1 cellular context compared by ENCODE assay signal in genomic region chr3:39809181-39809994, GRCh38.
TF ChIP-seq lines count a peak whose summit lies in the region.

Gene MYRIP (plus strand): TSS chr3:39809609. CDS start chr3:39900817, 91,208 bp downstream.

TF ChIP-seq in HepG2, 621 proteins besides CTCF, POLR2A, EP300 and RAD21 (continued from another document and continues in another):
- no peak; the same call in none of the 2 replicates for TF ChIP-seq ZNF142 (CRISPR knock-in tag; IDR thresholded peaks at IDR 0.05)
- TF ChIP-seq NFIC (IDR thresholded peaks at IDR 0.05; ENCODE audit: low read length): no peak
- no peak for TF ChIP-seq HOXD1 (CRISPR knock-in tag; IDR thresholded peaks at IDR 0.05)
- TF ChIP-seq FLYWCH1 (CRISPR knock-in tag; IDR thresholded peaks at IDR 0.05): no peak; the same call in 1 of the 2 replicates
- TF ChIP-seq ARHGAP35 (CRISPR knock-in tag; IDR thresholded peaks at IDR 0.05; ENCODE audit: borderline replicate concordance): no peak
- no peak for TF ChIP-seq ZNF570 (CRISPR knock-in tag; IDR thresholded peaks at IDR 0.05; ENCODE audit: borderline replicate concordance)
- TF ChIP-seq KDM5B (CRISPR knock-in tag; IDR thresholded peaks at IDR 0.05; ENCODE audit: borderline replicate concordance): peak; percentile 59
- TF ChIP-seq ZZZ3 (CRISPR knock-in tag; IDR thresholded peaks at IDR 0.05; ENCODE audit: borderline replicate concordance): no peak
- TF ChIP-seq ZNF12 (CRISPR knock-in tag; IDR thresholded peaks at IDR 0.05): no peak
- no peak for TF ChIP-seq ZNF709 (CRISPR knock-in tag; IDR thresholded peaks at IDR 0.05)
- no peak for TF ChIP-seq SRF (IDR thresholded peaks at IDR 0.05; ENCODE audit: low read depth, low read length)
- no peak for TF ChIP-seq SKIL (CRISPR knock-in tag; IDR thresholded peaks at IDR 0.05; ENCODE audit: borderline replicate concordance)
- no peak for TF ChIP-seq KDM4B (CRISPR knock-in tag; IDR thresholded peaks at IDR 0.05)
- no peak for TF ChIP-seq PCBP1 (IDR thresholded peaks at IDR 0.05; ENCODE audit: borderline replicate concordance, low read depth, low read length)
- no peak for TF ChIP-seq MIXL1 (CRISPR knock-in tag; IDR thresholded peaks at IDR 0.05)
- no peak for TF ChIP-seq SYNCRIP (IDR thresholded peaks at IDR 0.05; ENCODE audit: insufficient read depth, low read depth, low read length)
- no peak for TF ChIP-seq ZNF879 (CRISPR knock-in tag; IDR thresholded peaks at IDR 0.05)
- no peak for TF ChIP-seq POLR2G (IDR thresholded peaks at IDR 0.05; ENCODE audit: low read depth, low read length)
- no peak for TF ChIP-seq ZNF788 (CRISPR knock-in tag; IDR thresholded peaks at IDR 0.05; ENCODE audit: borderline replicate concordance)
- TF ChIP-seq ZNF724P (CRISPR knock-in tag; IDR thresholded peaks at IDR 0.05; ENCODE audit: borderline replicate concordance): 0 out of 2 replicates have a peak, but pooled peaks have one; percentile 46
- no peak for TF ChIP-seq ZNF10 (CRISPR knock-in tag; IDR thresholded peaks at IDR 0.05; ENCODE audit: borderline replicate concordance, low read depth)
- TF ChIP-seq ETV5 (CRISPR knock-in tag; IDR thresholded peaks at IDR 0.05; ENCODE audit: borderline replicate concordance): no peak
- no peak for TF ChIP-seq ZBTB21 (CRISPR knock-in tag; IDR thresholded peaks at IDR 0.05)
- no peak for TF ChIP-seq MATR3 (CRISPR knock-in tag; IDR thresholded peaks at IDR 0.05)
- peak; percentile 88 for TF ChIP-seq ZNF777 (CRISPR knock-in tag; IDR thresholded peaks at IDR 0.05)
- TF ChIP-seq ZNF747 (CRISPR knock-in tag; IDR thresholded peaks at IDR 0.05; ENCODE audit: borderline replicate concordance): no peak
- no peak for TF ChIP-seq HBP1 (CRISPR knock-in tag; IDR thresholded peaks at IDR 0.05; ENCODE audit: low read depth)
- no peak for TF ChIP-seq RAD51 (IDR thresholded peaks at IDR 0.05; ENCODE audit: borderline replicate concordance)
- no peak for TF ChIP-seq MTF1 (CRISPR knock-in tag; IDR thresholded peaks at IDR 0.05)
- TF ChIP-seq ZBED4 (CRISPR knock-in tag; IDR thresholded peaks at IDR 0.05; ENCODE audit: borderline replicate concordance): no peak
- TF ChIP-seq HOXA5 (CRISPR knock-in tag; IDR thresholded peaks at IDR 0.05): no peak; the same call in 1 of the 2 replicates
- TF ChIP-seq ZMYM3 (CRISPR knock-in tag; IDR thresholded peaks at IDR 0.05): no peak
- no peak for TF ChIP-seq DNMT1 (CRISPR knock-in tag; IDR thresholded peaks at IDR 0.05)
- no peak for TF ChIP-seq MAFF (IDR thresholded peaks at IDR 0.05; ENCODE audit: low read depth, low read length)
- TF ChIP-seq ATRX (CRISPR knock-in tag; IDR thresholded peaks at IDR 0.05; ENCODE audit: borderline replicate concordance): no peak
- no peak for TF ChIP-seq ZFP82 (CRISPR knock-in tag; IDR thresholded peaks at IDR 0.05; ENCODE audit: borderline replicate concordance)
- TF ChIP-seq ZNF792 (CRISPR knock-in tag; IDR thresholded peaks at IDR 0.05): no peak
- no peak for TF ChIP-seq ZNF20 (CRISPR knock-in tag; IDR thresholded peaks at IDR 0.05)
- TF ChIP-seq ZGPAT (CRISPR knock-in tag; IDR thresholded peaks at IDR 0.05): no peak
- no peak for TF ChIP-seq ZNF350 (CRISPR knock-in tag; IDR thresholded peaks at IDR 0.05; ENCODE audit: borderline replicate concordance, low read depth)
- no peak for TF ChIP-seq MBD4 (IDR thresholded peaks at IDR 0.05; ENCODE audit: borderline replicate concordance, low read length)
- 0 out of 2 replicates have a peak, but pooled peaks have one; percentile 42 for TF ChIP-seq RNF2 (conservative IDR thresholded peaks at IDR 0.05; ENCODE audit: low read depth)
- TF ChIP-seq YY1 (IDR thresholded peaks at IDR 0.05; ENCODE audit: insufficient read depth, insufficient replicate concordance, low read depth, low read length): no peak
- TF ChIP-seq ZBTB20 (CRISPR knock-in tag; IDR thresholded peaks at IDR 0.05; ENCODE audit: borderline replicate concordance, low read depth): no peak
- TF ChIP-seq, protein P1, sequence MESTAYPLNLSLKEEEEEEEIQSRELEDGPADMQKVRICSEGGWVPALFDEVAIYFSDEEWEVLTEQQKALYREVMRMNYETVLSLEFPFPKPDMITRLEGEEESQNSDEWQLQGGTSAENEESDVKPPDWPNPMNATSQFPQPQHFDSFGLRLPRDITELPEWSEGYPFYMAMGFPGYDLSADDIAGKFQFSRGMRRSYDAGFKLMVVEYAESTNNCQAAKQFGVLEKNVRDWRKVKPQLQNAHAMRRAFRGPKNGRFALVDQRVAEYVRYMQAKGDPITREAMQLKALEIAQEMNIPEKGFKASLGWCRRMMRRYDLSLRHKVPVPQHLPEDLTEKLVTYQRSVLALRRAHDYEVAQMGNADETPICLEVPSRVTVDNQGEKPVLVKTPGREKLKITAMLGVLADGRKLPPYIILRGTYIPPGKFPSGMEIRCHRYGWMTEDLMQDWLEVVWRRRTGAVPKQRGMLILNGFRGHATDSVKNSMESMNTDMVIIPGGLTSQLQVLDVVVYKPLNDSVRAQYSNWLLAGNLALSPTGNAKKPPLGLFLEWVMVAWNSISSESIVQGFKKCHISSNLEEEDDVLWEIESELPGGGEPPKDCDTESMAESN (CRISPR knock-in tag; conservative IDR thresholded peaks at IDR 0.05): no peak
- TF ChIP-seq KLF13 (CRISPR knock-in tag; IDR thresholded peaks at IDR 0.05): no peak
- 0 out of 2 replicates have a peak, but pooled peaks have one; percentile 40 for TF ChIP-seq SPEN (CRISPR knock-in tag; IDR thresholded peaks at IDR 0.05; ENCODE audit: low read depth)
- TF ChIP-seq NONO (IDR thresholded peaks at IDR 0.05): no peak
- no peak for TF ChIP-seq NONO (CRISPR knock-in tag; conservative IDR thresholded peaks at IDR 0.05)
- TF ChIP-seq, protein P2, sequence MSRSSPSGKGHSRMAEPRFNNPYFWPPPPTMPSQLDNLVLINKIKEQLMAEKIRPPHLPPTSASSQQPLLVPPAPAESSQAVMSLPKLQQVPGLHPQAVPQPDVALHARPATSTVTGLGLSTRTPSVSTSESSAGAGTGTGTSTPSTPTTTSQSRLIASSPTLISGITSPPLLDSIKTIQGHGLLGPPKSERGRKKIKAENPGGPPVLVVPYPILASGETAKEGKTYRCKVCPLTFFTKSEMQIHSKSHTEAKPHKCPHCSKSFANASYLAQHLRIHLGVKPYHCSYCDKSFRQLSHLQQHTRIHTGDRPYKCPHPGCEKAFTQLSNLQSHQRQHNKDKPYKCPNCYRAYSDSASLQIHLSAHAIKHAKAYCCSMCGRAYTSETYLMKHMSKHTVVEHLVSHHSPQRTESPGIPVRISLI (CRISPR knock-in tag; IDR thresholded peaks at IDR 0.05; ENCODE audit: borderline replicate concordance): no peak
